ENCODE assay signal across 11 cellular contexts in the genomic region with DNA sequence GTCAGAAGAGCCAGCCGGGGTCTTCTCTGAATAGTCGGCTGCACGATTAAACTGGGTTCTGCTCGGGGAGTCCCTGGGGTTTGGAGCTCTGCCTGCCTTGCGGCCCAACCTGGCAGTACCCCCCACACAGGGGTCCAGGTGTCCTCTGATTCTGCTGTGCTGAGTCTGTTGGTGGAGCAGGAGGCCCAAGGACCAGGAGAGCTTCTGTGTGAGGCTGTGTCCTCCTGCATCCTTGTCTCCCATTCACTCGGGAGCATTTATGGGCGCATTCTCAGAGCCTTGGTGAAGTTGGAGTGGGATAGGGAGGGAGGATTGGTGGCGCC. TPM values are rescaled to one million over a fixed set of nuclear protein-coding genes. Genes with fewer than 3 reads are reported as not detected.
DNase-seq lines count a peak whose midpoint lies in the region; ATAC-seq and TF ChIP-seq lines count a peak whose summit lies in the region.
"Had no signal": no experiment of that assay in that cellular context is flagged by ENCODE, and none has a peak within 500 bp of the region (broad histone marks: within the 10 kb centered on the region; RNA-seq: fewer than 3 reads in every experiment).

No MANE protein-coding gene starts in this region.

- H3K4me1 ChIP-seq in OCI-LY7 (ENCODE audit: insufficient read depth, low read length, poor library complexity, severe bottlenecking): peaks cover 62% of the 10 kb centered on the region

- H3K9me2 ChIP-seq in OCI-LY7 (ENCODE audit: insufficient read depth, low read length): no peaks in the 10 kb centered on the region

- H3K4me1 Mint-ChIP-seq in natural killer cell: peaks cover 17 to 21% of the 10 kb centered on the region in 2 donors

- intact Hi-C loops in OCI-LY7 (cut with micrococcal nuclease; ENCODE audit: unreplicated experiment) (loop anchor here (1.0 kb wide), 1 partner anchor 14 kb away; a partner anchor contains a TSS), natural killer cell (cut with micrococcal nuclease) (no loop called here)

- BruUV-seq in OCI-LY7 (replicated peaks; lab: Mats Ljungman, UMichigan): no TSS peak

- no peaks in the 10 kb centered on the region for H3K36me3 Mint-ChIP-seq in natural killer cell
- H3K36me3 Mint-ChIP-seq: type B pancreatic cell had no signal

- POLR2A ChIA-PET in OCI-LY7 (lab: Charles Lee): interaction anchor here (0.6 to 3.0 kb wide), 4 partner anchors 9 to 19 kb away, joined by 3 to 20 read pairs (median 11); no protein-coding TSS in a partner anchor

- DNase-seq in OCI-LY7 (ENCODE audit: low spot score) (no peak), natural killer cell (no peak), NCI-H510A (lab: John Stamatoyannopoulos, UW) (no peak)
- DNase-seq in NK-92 treated with Interleukin-12 subunit alpha and Interleukin-12 subunit beta, amount 100 ng/mL, for 24 hours (lab: John Stamatoyannopoulos, UW): no peak
- DNase-seq: activated CD4-positive, alpha-beta T cell treated with anti-CD3 and anti-CD28 coated beads for 4 hours; DMS79 had no signal

- H3K4me3 ChIP-seq in OCI-LY7 (ENCODE audit: low read depth, low read length, poor library complexity, severe bottlenecking): peak overlapping the region; percentile 38

- no peaks in the 10 kb centered on the region for H3K36me3 ChIP-seq in OCI-LY7 (ENCODE audit: insufficient read depth, low read length)

- peak overlapping the region; percentile 64 for H3K4me3 Mint-ChIP-seq in natural killer cell
- H3K4me3 Mint-ChIP-seq: type B pancreatic cell had no signal

- H3K27ac ChIP-seq in OCI-LY7 (ENCODE audit: low read depth, low read length, poor library complexity, severe bottlenecking): peak overlapping the region; percentile 86

- H3K27ac Mint-ChIP-seq in natural killer cell: peak overlapping the region in 1 of 2 donors; percentile 54
- H3K27ac Mint-ChIP-seq: type B pancreatic cell had no signal

- H2AFZ ChIP-seq in OCI-LY7 (ENCODE audit: low read length): peak overlapping the region; percentile 56; the same call in 1 of the 2 replicates

- peak; percentile 10 for ATAC-seq in GM18868 (IDR thresholded peaks at IDR 0.05; ENCODE audit: unreplicated experiment)
- ATAC-seq in HG02588 (IDR thresholded peaks at IDR 0.05; ENCODE audit: unreplicated experiment): peak; percentile 13
- no peak for ATAC-seq in natural killer cell
- ATAC-seq in HG03175 (IDR thresholded peaks at IDR 0.05; ENCODE audit: unreplicated experiment): no peak
- no peak for ATAC-seq in SK-N-SH treated with all-trans-retinoic acid at 6 μM for 48 hours

- peak overlapping the region; percentile 62 for H3K4me2 ChIP-seq in OCI-LY7 (ENCODE audit: low read length)

- H3K9me3 Mint-ChIP-seq in natural killer cell: no peaks in the 10 kb centered on the region
- H3K9me3 Mint-ChIP-seq: type B pancreatic cell had no signal

- no peak for TF ChIP-seq CTCF in OCI-LY7 (conservative IDR thresholded peaks at IDR 0.05; ENCODE audit: low read length)
- no peak for TF ChIP-seq CTCF in natural killer cell (IDR thresholded peaks at IDR 0.05)

- H3K27me3 Mint-ChIP-seq in natural killer cell (ENCODE audit: low read depth in 2 of 2): peaks cover 2 to 4% of the 10 kb centered on the region in 2 donors
- H3K27me3 Mint-ChIP-seq: type B pancreatic cell had no signal

- CTCF ChIA-PET in OCI-LY7 (lab: Charles Lee; ENCODE audit: unreplicated experiment): interaction anchor here (1.0 to 1.2 kb wide), 3 partner anchors 9 to 23 kb away, joined by 3 to 6 read pairs (median 3); no protein-coding TSS in a partner anchor

- H3K9me3 ChIP-seq in OCI-LY7 (ENCODE audit: low read length): no peaks in the 10 kb centered on the region

- H3K79me2 ChIP-seq in OCI-LY7 (ENCODE audit: insufficient read depth, low read depth, low read length): peaks cover 15% of the 10 kb centered on the region; the same call in 1 of the 2 replicates

- H4K20me1 ChIP-seq in OCI-LY7 (ENCODE audit: insufficient read depth, low read length): no peaks in the 10 kb centered on the region

TF ChIP-seq in SK-N-SH treated with all-trans-retinoic acid at 6 μM for 48 hours, 23 proteins besides CTCF, POLR2A, EP300 and RAD21:
- TF ChIP-seq, protein P1, sequence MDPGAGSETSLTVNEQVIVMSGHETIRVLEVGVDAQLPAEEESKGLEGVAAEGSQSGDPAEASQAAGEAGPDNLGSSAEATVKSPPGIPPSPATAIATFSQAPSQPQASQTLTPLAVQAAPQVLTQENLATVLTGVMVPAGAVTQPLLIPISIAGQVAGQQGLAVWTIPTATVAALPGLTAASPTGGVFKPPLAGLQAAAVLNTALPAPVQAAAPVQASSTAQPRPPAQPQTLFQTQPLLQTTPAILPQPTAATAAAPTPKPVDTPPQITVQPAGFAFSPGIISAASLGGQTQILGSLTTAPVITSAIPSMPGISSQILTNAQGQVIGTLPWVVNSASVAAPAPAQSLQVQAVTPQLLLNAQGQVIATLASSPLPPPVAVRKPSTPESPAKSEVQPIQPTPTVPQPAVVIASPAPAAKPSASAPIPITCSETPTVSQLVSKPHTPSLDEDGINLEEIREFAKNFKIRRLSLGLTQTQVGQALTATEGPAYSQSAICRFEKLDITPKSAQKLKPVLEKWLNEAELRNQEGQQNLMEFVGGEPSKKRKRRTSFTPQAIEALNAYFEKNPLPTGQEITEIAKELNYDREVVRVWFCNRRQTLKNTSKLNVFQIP (CRISPR knock-in tag; IDR thresholded peaks at IDR 0.05; ENCODE audit: borderline replicate concordance, low read depth): no peak
- no peak for TF ChIP-seq PPARA (CRISPR knock-in tag; IDR thresholded peaks at IDR 0.05; ENCODE audit: borderline replicate concordance)

RNA-seq across cellular contexts. Expression of a gene that starts 14.2 kb away (rescaled TPM):
- total RNA-seq in OCI-LY7 (2014; rRNA removed; shearing (Covaris generic)): 11.0 and 14.5 TPM in 2 replicates
- 15.7 and 18.4 TPM in 2 replicates for total RNA-seq in OCI-LY7 (2022)
- 10 to 100 TPM; 12.6 to 38.6 (median 18.6) TPM for total RNA-seq in natural killer cell

Comparison
In these comparisons a context has a peak if more than half of its experiments do, and no peak if none do; other contexts are left out.
1. ATAC-seq: peak in GM18868 (single experiment) and HG02588 (single experiment); none in natural killer cell (0 of 3), HG03175 (single experiment) and SK-N-SH treated with all-trans-retinoic acid at 6 μM for 48 hours (single experiment).